Comparison of ENCODE assay signal across 17 cellular contexts in genomic region chr1:9150582-9151290, GRCh38. TPM values are rescaled to one million over a fixed set of nuclear protein-coding genes. Genes with fewer than 3 reads are reported as not detected.
A peak's percentile ranks its signal among the peaks of the same experiment; 100 is the strongest.
DNase-seq lines count a peak whose midpoint lies in the region; ATAC-seq, FAIRE-seq and TF ChIP-seq lines count a peak whose summit lies in the region.
"Had no signal": no experiment of that assay in that cellular context is flagged by ENCODE, and none has a peak within 500 bp of the region (broad histone marks: within the 10 kb centered on the region; RNA-seq: fewer than 3 reads in every experiment).

No MANE protein-coding gene starts in this region.

- H3K27me3 ChIP-seq in astrocyte (ENCODE audit: insufficient read depth, low read length) (no peaks in the 10 kb centered on the region), heart right ventricle (no peaks in the 10 kb centered on the region)
- H3K27me3 ChIP-seq: esophagus squamous epithelium had no signal

- no peak for TF ChIP-seq POLR2A in A549 (IDR thresholded peaks at IDR 0.05; ENCODE audit: low read length)

- TF ChIP-seq EP300 in A549 (IDR thresholded peaks at IDR 0.05): no peak

- no peaks in the 10 kb centered on the region for H3K9me3 Mint-ChIP-seq in astrocyte (ENCODE audit: unreplicated experiment)
- H3K9me3 Mint-ChIP-seq: stimulated activated naive CD8-positive, alpha-beta T cell treated with anti-CD3 and anti-CD28 coated beads, Interleukin-15, Interleukin-2, amounts not matched to agents 100 ng/mL and 50 ng/mL, for 24 hours had no signal

- no peak overlapping the region for H3K4me3 ChIP-seq in A549
- H3K4me3 ChIP-seq in astrocyte (ENCODE audit: insufficient read depth, low read depth, low read length): no peak overlapping the region
- H3K4me3 ChIP-seq in heart right ventricle: peak overlapping the region in 2 of 10 donors; percentile 5
- H3K4me3 ChIP-seq: esophagus squamous epithelium had no signal

- peaks cover 41% of the 10 kb centered on the region for H3K36me3 Mint-ChIP-seq in astrocyte (ENCODE audit: low read depth, unreplicated experiment)

- no peak overlapping the region for H2AFZ ChIP-seq in astrocyte (ENCODE audit: low read depth, low read length)

- CTCF ChIA-PET in A549 (lab: Yijun Ruan, JAX): interaction anchor here (0.7 to 2.2 kb wide), 3 partner anchors 9 to 40 kb away, joined by 3 to 8 read pairs (median 8); no protein-coding TSS in a partner anchor

- H3K27me3 Mint-ChIP-seq in astrocyte (ENCODE audit: low read depth, unreplicated experiment): no peaks in the 10 kb centered on the region
- H3K27me3 Mint-ChIP-seq: stimulated activated naive CD8-positive, alpha-beta T cell treated with anti-CD3 and anti-CD28 coated beads, Interleukin-15, Interleukin-2, amounts not matched to agents 100 ng/mL and 50 ng/mL, for 24 hours had no signal

- TF ChIP-seq CTCF in A549 (IDR thresholded peaks at IDR 0.05) (no peak), astrocyte (IDR thresholded peaks at IDR 0.05; ENCODE audit: insufficient read depth, low read depth, low read length) (no peak), heart right ventricle (IDR thresholded peaks at IDR 0.05) (no peak)

- H3K79me2 ChIP-seq in astrocyte (ENCODE audit: insufficient read depth, low read length): peaks cover 64% of the 10 kb centered on the region

- H4K20me1 ChIP-seq in astrocyte (ENCODE audit: insufficient read depth, low read length): peaks cover 95% of the 10 kb centered on the region

- H3K4me3 Mint-ChIP-seq in astrocyte (ENCODE audit: unreplicated experiment): peak overlapping the region; percentile 50
- H3K4me3 Mint-ChIP-seq: stimulated activated naive CD8-positive, alpha-beta T cell treated with anti-CD3 and anti-CD28 coated beads, Interleukin-15, Interleukin-2, amounts not matched to agents 100 ng/mL and 50 ng/mL, for 24 hours had no signal

- H3K27ac ChIP-seq in A549: peak overlapping the region; percentile 39 to 74; a peak in 4 of 6 replicates
- H3K27ac ChIP-seq in astrocyte (ENCODE audit: low read depth, low read length): no peak overlapping the region
- H3K27ac ChIP-seq in heart right ventricle: peak overlapping the region; percentile 52 to 95 (median 82)
- H3K27ac ChIP-seq: HL-60 had no signal

- H3K4me2 ChIP-seq in A549 (no peak overlapping the region; the same call in 2 of the 3 replicates), astrocyte (ENCODE audit: low read length) (no peak overlapping the region)

- ATAC-seq in A549 (no peak), heart right ventricle (peak; percentile 69 to 85 (median 75)), GM18907 (IDR thresholded peaks at IDR 0.05; ENCODE audit: unreplicated experiment) (no peak)

- POLR2A ChIA-PET in A549 (lab: Yijun Ruan, JAX): interaction anchor here (0.5 kb wide), 1 partner anchor 15 kb away, joined by 4 read pairs; no protein-coding TSS in a partner anchor

- H3K9me3 ChIP-seq in A549 (no peaks in the 10 kb centered on the region), astrocyte (ENCODE audit: insufficient read depth, low read depth, low read length) (no peaks in the 10 kb centered on the region), heart right ventricle (no peaks in the 10 kb centered on the region)
- H3K9me3 ChIP-seq: esophagus squamous epithelium had no signal

- H3K4me1 ChIP-seq in A549: peaks cover 22% of the 10 kb centered on the region
- peaks cover 22% of the 10 kb centered on the region for H3K4me1 ChIP-seq in astrocyte (ENCODE audit: insufficient read depth, low read length)
- peaks cover 13 to 41% (median 25%) of the 10 kb centered on the region in 9 donors for H3K4me1 ChIP-seq in heart right ventricle

- intact Hi-C loops in heart right ventricle (cut with DNase I): loop anchor here in 1 of 10 donors (2.0 kb wide), 1 partner anchor 46 kb away; no protein-coding TSS in a partner anchor
- intact Hi-C loops in posterior vena cava (cut with DNase I): no loop called here

- no peak for TF ChIP-seq RAD21 in A549 (conservative IDR thresholded peaks at IDR 0.05 in 1 of 2, IDR thresholded peaks at IDR 0.05 in 1 of 2)

- FAIRE-seq in A549 (lab: Jason Lieb, UNC): no peak
- FAIRE-seq in astrocyte (lab: Jason Lieb, UNC): no peak
- FAIRE-seq in RCC 7860 (lab: Jason Lieb, UNC): no peak
- FAIRE-seq: A204.1, D721Med had no signal

- peak overlapping the region; percentile 75 for H3K27ac Mint-ChIP-seq in astrocyte (ENCODE audit: unreplicated experiment)
- H3K27ac Mint-ChIP-seq: stimulated activated naive CD8-positive, alpha-beta T cell treated with anti-CD3 and anti-CD28 coated beads, Interleukin-15, Interleukin-2, amounts not matched to agents 100 ng/mL and 50 ng/mL, for 24 hours had no signal

- H3K36me3 ChIP-seq in astrocyte (ENCODE audit: insufficient read depth, low read length) (peaks cover 33% of the 10 kb centered on the region), heart right ventricle (peaks cover 0 to 6% (median 0%) of the 10 kb centered on the region in 9 donors)

- H3K4me1 Mint-ChIP-seq in astrocyte (ENCODE audit: low read depth, unreplicated experiment): peaks cover 23% of the 10 kb centered on the region

- DNase-seq in A549 (ENCODE audit: low read depth in 1 of 2, low spot score in 1 of 2): no peak
- no peak for DNase-seq in astrocyte (ENCODE audit: low read depth)
- DNase-seq in heart right ventricle: peak; percentile 44 to 84
- DNase-seq in posterior vena cava (ENCODE audit: low spot score): peak; percentile 84
- DNase-seq in NK-92 (lab: John Stamatoyannopoulos, UW; ENCODE audit: unreplicated experiment): no peak
- no peak for DNase-seq in activated CD4-positive, alpha-beta T cell treated with anti-CD3 and anti-CD28 coated beads, Interleukin-2, amount 50 U/mL, for 4 hours
- DNase-seq in RCC 7860 (ENCODE audit: low spot score): no peak
- DNase-seq: activated CD4-positive, alpha-beta T cell treated with anti-CD3 and anti-CD28 coated beads for 1 hour; esophagus squamous epithelium; Kasumi-1; NCI-H2029; NCI-H526 treated with DMSO at 0.1 percent for 48 hours had no signal

- H3K9ac ChIP-seq in astrocyte (ENCODE audit: low read length): no peak overlapping the region

- 92% methylated on average over 16 of the region's 16 CpGs for WGBS in A549 (ENCODE audit: missing lambda C conversion rate)
- 60 to 63% methylated on average over 16 of the region's 16 CpGs for WGBS in heart right ventricle, 2 donors

TF ChIP-seq in A549, 52 proteins besides CTCF, POLR2A, EP300 and RAD21:
- TF ChIP-seq HOXB13 (CRISPR knock-in tag; IDR thresholded peaks at IDR 0.05; ENCODE audit: low read depth) (no peak), RCOR1 (IDR thresholded peaks at IDR 0.05; ENCODE audit: low read depth, low read length) (no peak), ESRRA (IDR thresholded peaks at IDR 0.05; ENCODE audit: borderline replicate concordance, low read length) (no peak)
TF ChIP-seq in A549: peak in this region for 0.

RNA-seq across cellular contexts. Expression of gene GPR157, which starts 21.8 kb away (rescaled TPM):
- 3.6 and 3.7 TPM in 2 replicates for polyA plus RNA-seq in A549 (2011; rRNA removed)
- 1.5 and 1.9 TPM in 2 replicates for polyA plus RNA-seq in A549 (2012; cell fraction: cytosol; rRNA removed)
- 4.2 and 4.4 TPM in 2 replicates for polyA plus RNA-seq in A549 (2012; cell fraction: nucleus; rRNA removed)
- polyA plus RNA-seq in A549 (2017; fragmentation: RNase III; extraction: RNeasy Plus Mini Kit Qiagen cat#74134 plus additional on column Dnase treatment): 2.8 to 4.8 TPM (median 4.7 TPM) in 3 replicates
- polyA minus RNA-seq in A549 (2011; rRNA and poly(A)+ RNA removed): 4.5 and 27.1 TPM in 2 replicates
- total RNA-seq in astrocyte: 5.4 and 8.2 TPM in 2 replicates
- total RNA-seq in heart right ventricle: 10 to 100 TPM; 24.4 to 69.1 (median 40.9) TPM
- polyA plus RNA-seq in heart right ventricle: 1 to 10 TPM; 5.1 to 9.3 TPM
- 1 to 10 TPM; 8.3 to 9.9 TPM for total RNA-seq in posterior vena cava

Comparison
In these comparisons a context has a peak if more than half of its experiments do, and no peak if none do; other contexts are left out.
1. ATAC-seq: peak in heart right ventricle (8 of 8); none in A549 (0 of 2) and GM18907 (single experiment).
2. DNase-seq: peak in heart right ventricle (2 of 2) and posterior vena cava (single experiment); none in A549 (0 of 2), astrocyte (single experiment), NK-92 (single experiment), activated CD4-positive, alpha-beta T cell treated with anti-CD3 and anti-CD28 coated beads, Interleukin-2, amount 50 U/mL, for 4 hours (0 of 2) and RCC 7860 (single experiment).